23 cellular contexts compared by ENCODE assay signal in the genomic region with DNA sequence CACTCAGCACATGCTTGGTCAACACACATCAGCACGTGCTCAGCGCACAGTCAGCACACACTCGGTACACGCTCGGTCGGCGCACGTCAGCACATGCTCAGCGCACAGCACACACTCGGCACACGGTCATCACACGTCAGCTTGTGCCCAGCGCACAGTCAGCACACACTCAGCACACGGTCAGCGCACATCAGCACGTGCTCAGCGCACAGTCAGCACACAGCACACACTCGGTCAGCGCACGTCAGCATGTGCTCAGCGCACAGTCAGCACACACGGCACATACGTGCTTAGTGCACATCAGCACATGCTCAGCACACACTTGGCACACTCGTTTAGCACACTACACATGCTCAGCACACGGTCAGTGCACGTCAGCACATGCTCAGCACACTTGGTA. TPM values are rescaled to one million over a fixed set of nuclear protein-coding genes. Genes with fewer than 3 reads are reported as not detected.
DNase-seq lines count a peak whose midpoint lies in the region; ATAC-seq, FAIRE-seq and TF ChIP-seq lines count a peak whose summit lies in the region.
"Had no signal": no experiment of that assay in that cellular context is flagged by ENCODE, and none has a peak within 500 bp of the region (broad histone marks: within the 10 kb centered on the region; RNA-seq: fewer than 3 reads in every experiment).

No MANE protein-coding gene starts in this region.

- H3K4me1 ChIP-seq in K562 (replicated peaks in 1 of 2; ENCODE audit: control insufficient read depth in 2 of 2, insufficient read depth in 2 of 2, low read length in 2 of 2) (peaks cover 0 to 3% of the 10 kb centered on the region in 2 experiments; a peak in 1 of 5 replicates), mesenchymal stem cell (ENCODE audit: control insufficient read depth, insufficient read depth, low read depth, low read length) (peaks cover 15% of the 10 kb centered on the region), gastrocnemius medialis (no peaks in the 10 kb centered on the region)
- H3K4me1 ChIP-seq: BLaER1, SJCRH30 had no signal

- H3K9me3 Mint-ChIP-seq in stimulated activated naive CD8-positive, alpha-beta T cell treated with anti-CD3 and anti-CD28 coated beads, Interleukin-15, amount 100 ng/mL, for 72 hours = no peaks in the 10 kb centered on the region
- H3K9me3 Mint-ChIP-seq: CD4-positive, CD25-positive, alpha-beta regulatory T cell had no signal

- in situ Hi-C loops in K562 (cut with MboI) = no loop called here
- in situ Hi-C loops in GM13976 (cut with MboI; ENCODE audit: low sequenced_read_pairs, unreplicated experiment) = no loop called here
- in situ Hi-C loops in gastrocnemius medialis (cut with MboI; ENCODE audit: low sequenced_read_pairs in 4 of 4) = no loop called here

- no peak overlapping the region for H3K14ac ChIP-seq in mesenchymal stem cell (ENCODE audit: low read length in 2 of 2)

- CTCF ChIA-PET in K562 (lab: Yijun Ruan, JAX; ENCODE audit: low intra/inter-chr PET ratio) = no interaction called here

- H3K27ac Mint-ChIP-seq in stimulated activated naive CD8-positive, alpha-beta T cell treated with anti-CD3 and anti-CD28 coated beads, Interleukin-15, amount 100 ng/mL, for 72 hours = no peak overlapping the region
- H3K27ac Mint-ChIP-seq: CD4-positive, CD25-positive, alpha-beta regulatory T cell had no signal

- H3K4me3 ChIP-seq in K562 = no peak overlapping the region
- no peak overlapping the region for H3K4me3 ChIP-seq in mesenchymal stem cell (ENCODE audit: insufficient read depth in 1 of 2, low read depth in 1 of 2, low read length in 2 of 2)
- no peak overlapping the region for H3K4me3 ChIP-seq in gastrocnemius medialis
- H3K4me3 ChIP-seq: BLaER1, SJCRH30 had no signal

- H3K4ac ChIP-seq in mesenchymal stem cell (ENCODE audit: low read depth in 1 of 2, low read length in 2 of 2) = peak overlapping the region in 1 of 2 experiments; percentile 41

- no peak for FAIRE-seq in K562 (lab: Jason Lieb, UNC)
- FAIRE-seq: A204.1 had no signal

- TF ChIP-seq EP300 in K562 (IDR thresholded peaks at IDR 0.05; ENCODE audit: low read length) = no peak

- H3K18ac ChIP-seq in mesenchymal stem cell (ENCODE audit: low read depth in 1 of 2, low read length in 2 of 2) = no peak overlapping the region

- no peak overlapping the region for H2AK5ac ChIP-seq in mesenchymal stem cell (ENCODE audit: low read length, severe bottlenecking)

- ATAC-seq in stimulated activated naive CD8-positive, alpha-beta T cell treated with anti-CD3 and anti-CD28 coated beads, Interleukin-15, Interleukin-2, amounts not matched to agents 100 U/mL and 50 U/mL, for 24 hours = peak; percentile 19
- no peak for ATAC-seq in stimulated activated naive CD8-positive, alpha-beta T cell treated with anti-CD3 and anti-CD28 coated beads, Interleukin-15, amount 100 ng/mL, for 72 hours
- ATAC-seq in K562 (no peak), HG03571 (IDR thresholded peaks at IDR 0.05; ENCODE audit: unreplicated experiment) (no peak), gastrocnemius medialis (no peak)
- ATAC-seq: PC-3, SK-N-SH treated with all-trans-retinoic acid at 6 μM for 48 hours had no signal

- DNase-seq in stimulated activated naive CD8-positive, alpha-beta T cell treated with anti-CD3 and anti-CD28 coated beads, Interleukin-15, Interleukin-2, amounts not matched to agents 100 U/mL and 50 U/mL, for 24 hours = no peak
- no peak for DNase-seq in stimulated activated naive CD8-positive, alpha-beta T cell treated with anti-CD3 and anti-CD28 coated beads, Interleukin-15, amount 100 ng/mL, for 72 hours
- DNase-seq in K562 (ENCODE audit: extremely low read depth in 1 of 4, low spot score in 3 of 4) = no peak
- no peak for DNase-seq in mesenchymal stem cell
- DNase-seq in GM13976 (ENCODE audit: low spot score) = no peak
- DNase-seq in gastrocnemius medialis = no peak
- DNase-seq: CD4-positive, CD25-positive, alpha-beta regulatory T cell; GOT3; HCEC 1CT; Kasumi-1; NCI-H1092 treated with DMSO at 0.1 percent for 48 hours; NCI-H1436 treated with DMSO at 0.1 percent for 48 hours; NCI-H187 treated with DMSO at 0.1 percent for 48 hours; NCI-H2171 treated with DMSO at 0.1 percent for 48 hours; NCI-H524; NCI-H774; SJCRH30 had no signal

- no peak for TF ChIP-seq POLR2A in K562 (conservative IDR thresholded peaks at IDR 0.05)
- TF ChIP-seq POLR2A in gastrocnemius medialis (IDR thresholded peaks at IDR 0.05) = no peak

- BruUV-seq in K562 (replicated peaks; lab: Mats Ljungman, UMichigan) = no TSS peak

- intact Hi-C loops in K562 (cut with micrococcal nuclease) = no loop called here
- intact Hi-C loops in gastrocnemius medialis (cut with DNase I; ENCODE audit: low total_unique reads) = no loop called here

- no peak overlapping the region for H3K4me3 Mint-ChIP-seq in stimulated activated naive CD8-positive, alpha-beta T cell treated with anti-CD3 and anti-CD28 coated beads, Interleukin-15, amount 100 ng/mL, for 72 hours
- H3K4me3 Mint-ChIP-seq: CD4-positive, CD25-positive, alpha-beta regulatory T cell had no signal

- no peak for TF ChIP-seq CTCF in K562 (IDR thresholded peaks at IDR 0.05 in 2 of 3, conservative IDR thresholded peaks at IDR 0.05 in 1 of 3; ENCODE audit: insufficient read depth in 2 of 3, low read depth in 1 of 3, low read length in 3 of 3)
- no peak for TF ChIP-seq CTCF in GM13976 (IDR thresholded peaks at IDR 0.05; ENCODE audit: borderline replicate concordance, control extremely low read depth, extremely low read depth, insufficient read depth, missing control alignments)
- TF ChIP-seq CTCF in gastrocnemius medialis (IDR thresholded peaks at IDR 0.05 in 4 of 5, conservative IDR thresholded peaks at IDR 0.05 in 1 of 5) = no peak

- POLR2A ChIA-PET in K562 (lab: Yijun Ruan, JAX) = no interaction called here

- H3K9me1 ChIP-seq in K562 (ENCODE audit: control insufficient read depth, insufficient read depth, low read length) = no peaks in the 10 kb centered on the region

- H3K36me3 ChIP-seq in K562 (ENCODE audit: control insufficient read depth, insufficient read depth, low read length) (peaks cover 15% of the 10 kb centered on the region; the same call in 2 of the 3 replicates), mesenchymal stem cell (ENCODE audit: control insufficient read depth in 1 of 2, insufficient read depth in 2 of 2, low read depth in 1 of 2, low read length in 2 of 2) (peaks cover 50 to 66% of the 10 kb centered on the region in 2 experiments), gastrocnemius medialis (peaks cover 0 to 74% of the 10 kb centered on the region in 2 donors)

- no peak overlapping the region for H4K8ac ChIP-seq in mesenchymal stem cell (ENCODE audit: low read length)

- H3K27me3 Mint-ChIP-seq in stimulated activated naive CD8-positive, alpha-beta T cell treated with anti-CD3 and anti-CD28 coated beads, Interleukin-15, amount 100 ng/mL, for 72 hours = no peaks in the 10 kb centered on the region
- H3K27me3 Mint-ChIP-seq: CD4-positive, CD25-positive, alpha-beta regulatory T cell had no signal

- no peak overlapping the region for H2BK5ac ChIP-seq in mesenchymal stem cell (ENCODE audit: low read depth, low read length, poor library complexity, severe bottlenecking)

- H3K27ac ChIP-seq in K562 (ENCODE audit: extremely low read depth, low read depth, low read length) = no peak overlapping the region
- no peak overlapping the region for H3K27ac ChIP-seq in mesenchymal stem cell (ENCODE audit: low read length, poor library complexity, severe bottlenecking)
- no peak overlapping the region for H3K27ac ChIP-seq in gastrocnemius medialis
- H3K27ac ChIP-seq: BLaER1, SJCRH30 had no signal

- H3K4me2 ChIP-seq in K562 (ENCODE audit: insufficient read depth, low read length) (no peak overlapping the region), mesenchymal stem cell (ENCODE audit: low read length, poor library complexity, severe bottlenecking) (no peak overlapping the region)
- H3K4me2 ChIP-seq: BLaER1 had no signal

- H3K9ac ChIP-seq in K562 (ENCODE audit: insufficient read depth in 1 of 2, low read depth in 2 of 2, low read length in 2 of 2) = no peak overlapping the region
- no peak overlapping the region for H3K9ac ChIP-seq in mesenchymal stem cell (ENCODE audit: low read length)
- H3K9ac ChIP-seq: BLaER1 had no signal

- no peak overlapping the region for H2BK12ac ChIP-seq in mesenchymal stem cell (ENCODE audit: low read length in 2 of 2)

- no peak overlapping the region for H2BK120ac ChIP-seq in mesenchymal stem cell (ENCODE audit: low read depth, low read length)

- H3K79me1 ChIP-seq in mesenchymal stem cell (replicated peaks; ENCODE audit: low read length, poor library complexity, severe bottlenecking) = peaks cover 2% of the 10 kb centered on the region

- no peak for TF ChIP-seq RAD21 in K562 (CRISPR knock-in tag; conservative IDR thresholded peaks at IDR 0.05 in 1 of 2, IDR thresholded peaks at IDR 0.05 in 1 of 2)

- 95% methylated on average over 11 of the region's 26 CpGs for WGBS in K562 (ENCODE audit: insufficient coverage, low coverage, missing lambda C conversion rate)
- 96% methylated on average over 26 of the region's 26 CpGs for WGBS in mesenchymal stem cell

- no peaks in the 10 kb centered on the region for H3K4me1 Mint-ChIP-seq in stimulated activated naive CD8-positive, alpha-beta T cell treated with anti-CD3 and anti-CD28 coated beads, Interleukin-15, amount 100 ng/mL, for 72 hours
- H3K4me1 Mint-ChIP-seq: CD4-positive, CD25-positive, alpha-beta regulatory T cell had no signal

- H2AFZ ChIP-seq in K562 (ENCODE audit: low read depth, low read length) = no peak overlapping the region
- H2AFZ ChIP-seq in mesenchymal stem cell (ENCODE audit: low read depth, low read length) = no peak overlapping the region

- H3K9me3 ChIP-seq in K562 (replicated peaks; ENCODE audit: control insufficient read depth, insufficient read depth, low read depth, low read length) = no peaks in the 10 kb centered on the region
- H3K9me3 ChIP-seq in mesenchymal stem cell (ENCODE audit: control insufficient read depth, low read length) = no peaks in the 10 kb centered on the region
- H3K9me3 ChIP-seq in gastrocnemius medialis = no peaks in the 10 kb centered on the region
- H3K9me3 ChIP-seq: BLaER1, SJCRH30 had no signal

- H3K23ac ChIP-seq in mesenchymal stem cell (ENCODE audit: low read length in 2 of 2) = no peak overlapping the region

- peak overlapping the region; percentile 79 for H4K91ac ChIP-seq in mesenchymal stem cell (ENCODE audit: low read length)

- H2BK15ac ChIP-seq in mesenchymal stem cell (ENCODE audit: low read depth, poor library complexity, severe bottlenecking) = no peak overlapping the region

- H3K79me2 ChIP-seq in K562 (ENCODE audit: control insufficient read depth, insufficient read depth, low read length) = no peaks in the 10 kb centered on the region

- H3K27me3 ChIP-seq in K562 (ENCODE audit: control insufficient read depth in 2 of 2, insufficient read depth in 2 of 2, low read length in 2 of 2) = no peaks in the 10 kb centered on the region
- H3K27me3 ChIP-seq in mesenchymal stem cell (ENCODE audit: control insufficient read depth in 1 of 2, insufficient read depth in 1 of 2, low read length in 2 of 2) = no peaks in the 10 kb centered on the region
- H3K27me3 ChIP-seq in gastrocnemius medialis = no peaks in the 10 kb centered on the region
- H3K27me3 ChIP-seq: BLaER1, SJCRH30 had no signal

- H4K20me1 ChIP-seq in K562 (replicated peaks; ENCODE audit: control insufficient read depth, insufficient read depth, low read length) = no peaks in the 10 kb centered on the region
- H4K20me1 ChIP-seq: BLaER1 had no signal

RNA-seq across cellular contexts. Expression of a gene that starts 49.7 kb away (rescaled TPM):
- 22.7 and 26.3 TPM in 2 replicates for total RNA-seq in K562 (2011; cell fraction: chromatin; rRNA removed; ENCODE audit: low replicate concordance)
- 11.4 and 14.5 TPM in 2 replicates for total RNA-seq in K562 (2011; cell fraction: nucleolus; rRNA removed)
- total RNA-seq in K562 (2011; cell fraction: nucleoplasm; rRNA removed) = 10.2 and 10.4 TPM in 2 replicates
- total RNA-seq in K562 (2014; rRNA removed) (2.5 and 5.3 TPM in 2 replicates), K562 (2014; rRNA removed; fragmentation: Illumina TruSeq; extraction: Trizol) (2.1 and 2.3 TPM in 2 replicates), K562 (2015; rRNA removed; fragmentation: Illumina TruSeq; extraction: Trizol) (2.2 and 2.8 TPM in 2 replicates), K562 (2021) (13.7 and 16.4 TPM in 2 replicates), gastrocnemius medialis (10 to 100 TPM in 3 of 4 donors, 1 to 10 TPM in 1; 7.1 to 74.7 (median 28.4) TPM)
- polyA plus RNA-seq in K562 (2011; rRNA removed) (1.9 and 2.4 TPM in 2 replicates), K562 (2014; fragmentation: Illumina TruSeq; extraction: Trizol) (6.1 and 9.6 TPM in 2 replicates), K562 (2014; fragmentation: Nextera tagmentation; extraction: Ambion mirVana) (1 to 10 TPM; 1.1 to 1.2 TPM), K562 (2014; rRNA removed) (2.6 and 6.3 TPM in 2 replicates)
- 2.8 and 3.7 TPM in 2 replicates for polyA plus RNA-seq in K562 (2011; cell fraction: cytosol; rRNA removed)
- polyA plus RNA-seq in K562 (2011; cell fraction: nucleus; rRNA removed) = 6.6 and 10.1 TPM in 2 replicates
- 8.3 and 8.6 TPM in 2 replicates for polyA plus RNA-seq in K562 (2012)
- polyA minus RNA-seq in K562 (2011; rRNA and poly(A)+ RNA removed) = 2.5 and 4.0 TPM in 2 replicates
- polyA minus RNA-seq in K562 (2011; cell fraction: cytosol; rRNA and poly(A)+ RNA removed) = 7.3 and 13.0 TPM in 2 replicates
- polyA minus RNA-seq in K562 (2011; cell fraction: nucleus; rRNA and poly(A)+ RNA removed) = 6.7 and 6.9 TPM in 2 replicates
- 9.9 TPM for polyA plus RNA-seq in mesenchymal stem cell (2013, experiment 1 of 2)
- polyA plus RNA-seq in mesenchymal stem cell (2013, experiment 2 of 2) = 10.1 TPM
- total RNA-seq: HT-29 had no signal
